In genomic region chr6:111722220-111722731, GRCh38 we compare ENCODE assay signal across 9 cellular contexts.
A peak's percentile ranks its signal among the peaks of the same experiment; 100 is the strongest.
DNase-seq lines count a peak whose midpoint lies in the region; ATAC-seq and TF ChIP-seq lines count a peak whose summit lies in the region.
"Had no signal": no experiment of that assay in that cellular context is flagged by ENCODE, and none has a peak within 500 bp of the region (broad histone marks: within the 10 kb centered on the region; RNA-seq: fewer than 3 reads in every experiment).

No MANE protein-coding gene starts in this region.

- no peaks in the 10 kb centered on the region for H4K20me1 ChIP-seq in GM23248 (ENCODE audit: insufficient read depth)

- peaks cover 67% of the 10 kb centered on the region for H3K79me2 ChIP-seq in GM23248 (ENCODE audit: insufficient read depth)

- H3F3A ChIP-seq in GM23248 (ENCODE audit: insufficient read depth), result peaks cover 81% of the 10 kb centered on the region

- TF ChIP-seq CTCF in fibroblast of mammary gland (conservative IDR thresholded peaks at IDR 0.05; ENCODE audit: control insufficient read depth, insufficient read depth, low read depth, low read length), result no peak
- no peak for TF ChIP-seq CTCF in left lung (IDR thresholded peaks at IDR 0.05)

- intact Hi-C loops in sciatic nerve (cut with DNase I), result no loop called here
- intact Hi-C loops in left lung (cut with DNase I), result no loop called here

- H3K4me3 ChIP-seq in GM23248, result no peak overlapping the region
- H3K4me3 ChIP-seq in fibroblast of mammary gland (ENCODE audit: control insufficient read depth, low read depth, low read length), result no peak overlapping the region
- no peak overlapping the region for H3K4me3 ChIP-seq in left lung
- H3K4me3 ChIP-seq: testis had no signal

- ATAC-seq in sciatic nerve, result peak; percentile 31
- ATAC-seq in HG03097 (IDR thresholded peaks at IDR 0.05; ENCODE audit: low FRiP score, unreplicated experiment), result no peak
- ATAC-seq in left lung, result no peak

- H3K9me2 ChIP-seq in GM23248 (ENCODE audit: insufficient read depth), result no peaks in the 10 kb centered on the region

- no peak overlapping the region for H2AFZ ChIP-seq in GM23248

- peak overlapping the region; percentile 60 for H3K27ac ChIP-seq in GM23248
- H3K27ac ChIP-seq in left lung, result peak overlapping the region in 1 of 2 donors; percentile 57
- H3K27ac ChIP-seq: testis had no signal

- in situ Hi-C loops in GM23248 (cut with MboI), result no loop called here

- H3K4me1 ChIP-seq in GM23248 (ENCODE audit: insufficient read depth), result peaks cover 75% of the 10 kb centered on the region
- H3K4me1 ChIP-seq in left lung, result peaks cover 11 to 48% of the 10 kb centered on the region in 2 donors
- H3K4me1 ChIP-seq: testis had no signal

- DNase-seq in GM23248 (peak; percentile 75), RPMI7951 (ENCODE audit: low read depth) (peak; percentile 10), fibroblast of mammary gland (ENCODE audit: low read depth) (peak; percentile 90), sciatic nerve (ENCODE audit: low spot score) (no peak), DMS79 (lab: John Stamatoyannopoulos, UW) (no peak), left lung (no peak)
- DNase-seq: activated B cell treated with CpG ODN at 0.5 μM for 24 hours had no signal

- peak overlapping the region; percentile 39 for H3K4me2 ChIP-seq in GM23248 (ENCODE audit: unreplicated experiment)

- peak overlapping the region; percentile 7; the same call in 1 of the 2 replicates for H3K9ac ChIP-seq in GM23248

- 0 to 3% methylated on average over 3 of the region's 3 CpGs for WGBS in GM23248 (ENCODE audit: low coverage in 1 of 2, low lambda C conversion rate in 2 of 2, missing lambda C conversion rate in 2 of 2), 2 experiments

- H3K27me3 ChIP-seq in GM23248 (replicated peaks; ENCODE audit: insufficient read depth) (no peaks in the 10 kb centered on the region), left lung (no peaks in the 10 kb centered on the region)
- H3K27me3 ChIP-seq: testis had no signal

- H3K9me3 ChIP-seq in GM23248 (ENCODE audit: low read depth) (no peaks in the 10 kb centered on the region), left lung (no peaks in the 10 kb centered on the region)
- H3K9me3 ChIP-seq: testis had no signal

- H3K36me3 ChIP-seq in GM23248 (ENCODE audit: low read depth), result 0 out of 2 replicates have a peak, but pooled peaks cover 1% of the 10 kb centered on the region
- peaks cover 0 to 7% of the 10 kb centered on the region in 2 donors for H3K36me3 ChIP-seq in left lung

Comparison
In these comparisons a context has a peak if more than half of its experiments do, and no peak if none do; other contexts are left out.
1. DNase-seq: peak in GM23248 (single experiment), RPMI7951 (single experiment) and fibroblast of mammary gland (single experiment); none in sciatic nerve (single experiment), DMS79 (single experiment) and left lung (0 of 2).